15 cellular contexts compared by ENCODE assay signal in genomic region chr11:2519879-2520735, GRCh38.
DNase-seq lines count a peak whose midpoint lies in the region; ATAC-seq, FAIRE-seq and TF ChIP-seq lines count a peak whose summit lies in the region.
"Had no signal": no experiment of that assay in that cellular context is flagged by ENCODE, and none has a peak within 500 bp of the region (broad histone marks: within the 10 kb centered on the region; RNA-seq: fewer than 3 reads in every experiment).

No MANE protein-coding gene starts in this region.

- WGBS in right lobe of liver (ENCODE audit: insufficient coverage, low coverage, low lambda C conversion rate, missing lambda C conversion rate) = no CpG with 5 or more reads among the region's 22 CpGs
- 13% methylated on average over 1 of the region's 22 CpGs for WGBS in HepG2 (ENCODE audit: low lambda C conversion rate)

- TF ChIP-seq CTCF in right lobe of liver (IDR thresholded peaks at IDR 0.05) (no peak), HepG2 (CRISPR knock-in tag; IDR thresholded peaks at IDR 0.05) (no peak), osteocyte (IDR thresholded peaks at IDR 0.05) (no peak)

- intact Hi-C loops in right lobe of liver (cut with DNase I) = loop anchor here (10.0 kb wide), 2 partner anchors 75 to 315 kb away; partner anchors contain the start of genes KCNQ1 (in 1 of the 2) and TRPM5 (in 1 of the 2)
- intact Hi-C loops in HepG2 (cut with micrococcal nuclease; ENCODE audit: unreplicated experiment) = no loop called here
- intact Hi-C loops in Right ventricle myocardium superior (cut with DNase I) = loop anchor here (5.0 to 10.0 kb wide), 2 partner anchors 73 to 215 kb away; partner anchors contain the start of genes C11orf21, KCNQ1 and TSPAN32

- no peak overlapping the region for H2AFZ ChIP-seq in HepG2 (ENCODE audit: low read length)

- no peaks in the 10 kb centered on the region for H3K36me3 Mint-ChIP-seq in osteocyte (ENCODE audit: unreplicated experiment)

- H3K36me3 ChIP-seq in right lobe of liver (no peaks in the 10 kb centered on the region), HepG2 (replicated peaks in 1 of 2; ENCODE audit: control insufficient read depth in 1 of 2, insufficient read depth in 2 of 2, low read length in 2 of 2) (no peaks in the 10 kb centered on the region)

- H3K9me3 ChIP-seq in right lobe of liver = no peaks in the 10 kb centered on the region
- no peaks in the 10 kb centered on the region for H3K9me3 ChIP-seq in HepG2 (ENCODE audit: low read length)

- no peak overlapping the region for H3K9ac ChIP-seq in HepG2 (ENCODE audit: insufficient read depth, low read depth, low read length)

- TF ChIP-seq EP300 in HepG2 (IDR thresholded peaks at IDR 0.05; ENCODE audit: low read depth in 2 of 2, low read length in 2 of 2) = no peak
- TF ChIP-seq EP300 in HepG2 (CRISPR knock-in tag; IDR thresholded peaks at IDR 0.05; ENCODE audit: borderline replicate concordance) = no peak

- DNase-seq in right lobe of liver = peak; percentile 12 to 50 (median 37)
- DNase-seq in HepG2 (ENCODE audit: low spot score) = no peak
- DNase-seq in Right ventricle myocardium superior = peak; percentile 24
- DNase-seq in osteocyte (ENCODE audit: extremely low spot score, unreplicated experiment) = peak; percentile 80
- no peak for DNase-seq in cerebellum (ENCODE audit: low spot score)
- no peak for DNase-seq in D341Med (ENCODE audit: low spot score)
- DNase-seq in effector CD8-positive, alpha-beta T cell (lab: John Stamatoyannopoulos, UW) = no peak
- DNase-seq in GM03348 (ENCODE audit: low spot score) = no peak
- DNase-seq: activated CD4-positive, CD25-positive, alpha-beta regulatory T cell treated with anti-CD3 and anti-CD28 coated beads, Interleukin-2, amount 50 U/mL, for 72 hours; AML-193; DMS79; foreskin melanocyte had no signal

- H3K4me3 ChIP-seq in right lobe of liver (no peak overlapping the region), HepG2 (replicated peaks in 1 of 3; ENCODE audit: insufficient read depth in 1 of 3, low read depth in 2 of 3, low read length in 3 of 3) (no peak overlapping the region)
- H3K4me3 ChIP-seq: GM12878 had no signal

- no peaks in the 10 kb centered on the region for H3K4me1 Mint-ChIP-seq in osteocyte (ENCODE audit: unreplicated experiment)

- H3K27ac ChIP-seq in right lobe of liver (no peak overlapping the region), HepG2 (ENCODE audit: extremely low read length, insufficient read depth, low read length) (no peak overlapping the region)

- H3K27me3 Mint-ChIP-seq in osteocyte (ENCODE audit: unreplicated experiment) = peaks cover 6% of the 10 kb centered on the region
- H3K27me3 Mint-ChIP-seq: naive thymus-derived CD8-positive, alpha-beta T cell had no signal

- no peak overlapping the region for H3K4me2 ChIP-seq in HepG2 (ENCODE audit: low read depth, low read length)

- H3K79me2 ChIP-seq in HepG2 (ENCODE audit: insufficient read depth, low read length) = no peaks in the 10 kb centered on the region

- CTCF ChIA-PET in HepG2 (lab: Yijun Ruan, JAX; ENCODE audit: low intra/inter-chr PET ratio, low total read pairs) = no interaction called here

- H4K20me1 ChIP-seq in HepG2 (ENCODE audit: insufficient read depth, low read length) = peaks cover 6% of the 10 kb centered on the region; the same call in 1 of the 2 replicates

- ATAC-seq in right lobe of liver (no peak), HepG2 (no peak), Right ventricle myocardium superior (ENCODE audit: poor library complexity) (no peak)
- ATAC-seq: GM12878; naive thymus-derived CD8-positive, alpha-beta T cell had no signal

- POLR2A ChIA-PET in HepG2 (lab: Yijun Ruan, JAX) = no interaction called here

- no peaks in the 10 kb centered on the region for H3K4me1 ChIP-seq in right lobe of liver
- no peaks in the 10 kb centered on the region for H3K4me1 ChIP-seq in HepG2 (ENCODE audit: insufficient read depth, low read length)

- no peak overlapping the region for H3K27ac Mint-ChIP-seq in osteocyte (ENCODE audit: unreplicated experiment)

- H3K9me3 Mint-ChIP-seq in osteocyte (ENCODE audit: unreplicated experiment) = no peaks in the 10 kb centered on the region
- H3K9me3 Mint-ChIP-seq: naive thymus-derived CD8-positive, alpha-beta T cell had no signal

- H3K4me3 Mint-ChIP-seq in osteocyte (ENCODE audit: unreplicated experiment) = no peak overlapping the region
- H3K4me3 Mint-ChIP-seq: naive thymus-derived CD8-positive, alpha-beta T cell had no signal

- BruUV-seq in HepG2 (replicated peaks; lab: Mats Ljungman, UMichigan) = no TSS peak

- TF ChIP-seq POLR2A in right lobe of liver (IDR thresholded peaks at IDR 0.05) = no peak
- TF ChIP-seq POLR2A in HepG2 (IDR thresholded peaks at IDR 0.05; ENCODE audit: insufficient read depth in 1 of 2, low read depth in 2 of 2, low read length in 2 of 2) = no peak

- H3K27me3 ChIP-seq in right lobe of liver (no peaks in the 10 kb centered on the region), HepG2 (ENCODE audit: control insufficient read depth in 1 of 2, insufficient read depth in 2 of 2, low read length in 2 of 2) (peaks cover 21 to 87% of the 10 kb centered on the region in 2 experiments)

- in situ Hi-C loops in HepG2 (cut with HindIII; ENCODE audit: extremely low pct_ligation_motif_present, low pct_unique_long_range_greater_than_20kb) = loop anchor here (10.0 kb wide), 1 partner anchor 325 kb away; no protein-coding TSS in a partner anchor

- TF ChIP-seq RAD21 in HepG2 (CRISPR knock-in tag; IDR thresholded peaks at IDR 0.05) = no peak

- no peak for FAIRE-seq in HepG2 (lab: Jason Lieb, UNC)
- FAIRE-seq: GM12878, keratinocyte had no signal

TF ChIP-seq in HepG2, 621 proteins besides CTCF, POLR2A, EP300 and RAD21:
- TF ChIP-seq ZNF160 (CRISPR knock-in tag; IDR thresholded peaks at IDR 0.05) = no peak
- no peak for TF ChIP-seq ZFP36 (IDR thresholded peaks at IDR 0.05; ENCODE audit: borderline replicate concordance, low read depth, low read length, partially characterized antibody)
- no peak for TF ChIP-seq ZNF574 (CRISPR knock-in tag; IDR thresholded peaks at IDR 0.05)
- TF ChIP-seq ZC3H13 (CRISPR knock-in tag; IDR thresholded peaks at IDR 0.05) = no peak
- TF ChIP-seq ARID2 (CRISPR knock-in tag; IDR thresholded peaks at IDR 0.05; ENCODE audit: borderline replicate concordance) = no peak
- no peak for TF ChIP-seq SP5 (CRISPR knock-in tag; IDR thresholded peaks at IDR 0.05; ENCODE audit: borderline replicate concordance, low read depth)
- TF ChIP-seq ZNF800 (CRISPR knock-in tag; IDR thresholded peaks at IDR 0.05) = no peak
- no peak for TF ChIP-seq ZNF766 (CRISPR knock-in tag; IDR thresholded peaks at IDR 0.05; ENCODE audit: borderline replicate concordance)
- no peak for TF ChIP-seq ZSCAN9 (CRISPR knock-in tag; IDR thresholded peaks at IDR 0.05; ENCODE audit: borderline replicate concordance)

Comparison
In these comparisons a context has a peak if more than half of its experiments do, and no peak if none do; other contexts are left out.
1. DNase-seq: peak in right lobe of liver (3 of 3), Right ventricle myocardium superior (single experiment) and osteocyte (single experiment); none in HepG2 (single experiment), cerebellum (single experiment), D341Med (single experiment), effector CD8-positive, alpha-beta T cell (single experiment) and GM03348 (single experiment).